8 cellular contexts compared by ENCODE assay signal in the genomic region with DNA sequence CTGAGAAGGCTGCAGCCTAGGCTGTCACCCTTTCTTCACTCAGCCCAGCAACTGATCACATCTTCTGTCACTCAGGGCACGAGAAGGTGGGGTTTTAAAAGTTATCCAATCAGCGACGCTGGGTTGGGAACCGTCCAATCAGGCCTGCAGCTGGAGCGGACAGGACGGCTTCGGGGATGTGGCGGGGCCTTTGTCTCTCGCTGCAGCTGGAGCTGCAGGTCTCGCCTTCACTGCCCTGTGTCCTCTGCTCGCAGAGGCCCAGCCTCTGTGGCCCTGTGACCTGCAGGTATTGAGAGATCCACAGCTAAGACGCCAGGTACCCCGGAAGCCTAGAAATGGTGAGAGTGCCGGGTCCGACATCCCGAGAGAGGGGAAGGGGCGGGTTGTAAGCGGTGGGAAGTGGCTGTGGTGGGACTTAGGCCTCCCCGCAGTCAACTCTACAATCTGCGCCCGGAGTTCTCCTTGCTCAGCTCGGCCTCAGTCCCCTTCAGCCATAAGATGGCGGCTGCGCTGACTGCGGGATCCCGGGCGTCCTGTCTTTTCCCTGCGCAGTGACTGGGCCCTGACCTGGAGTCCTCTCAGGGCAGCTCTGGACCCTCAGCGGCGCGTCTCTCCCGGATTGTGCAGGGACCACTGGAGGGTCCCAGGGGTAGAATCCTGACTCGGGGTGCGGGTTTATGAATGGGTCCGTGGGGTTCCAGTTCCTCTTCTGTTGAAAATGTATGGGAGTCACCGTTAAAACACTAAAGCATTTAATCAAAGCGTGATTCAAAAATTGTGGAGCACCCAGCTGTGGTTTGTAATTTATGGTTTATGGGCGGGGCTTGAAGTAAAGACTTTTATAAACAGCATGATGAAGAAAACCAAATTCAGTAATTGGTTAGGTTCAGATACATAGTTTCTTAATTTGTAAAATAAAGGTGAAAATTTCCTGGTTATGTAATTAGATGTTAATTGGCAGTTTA. TPM values are rescaled to one million over a fixed set of nuclear protein-coding genes. Genes with fewer than 3 reads are reported as not detected.
DNase-seq lines count a peak whose midpoint lies in the region; ATAC-seq, FAIRE-seq and TF ChIP-seq lines count a peak whose summit lies in the region.

A gene (plus strand): TSS at position 193 of the 965 bp plus-strand sequence. CDS start 16,066 bp downstream, outside the sequence.

- TF ChIP-seq EP300 in HepG2 (IDR thresholded peaks at IDR 0.05; ENCODE audit: low read depth in 2 of 2, low read length in 2 of 2) (no peak), HepG2 (CRISPR knock-in tag; IDR thresholded peaks at IDR 0.05; ENCODE audit: borderline replicate concordance) (no peak)

- H3K27ac Mint-ChIP-seq in activated CD4-positive, alpha-beta T cell treated with anti-CD3 and anti-CD28 coated beads, Interleukin-2, amount 10 ng/mL, durations not matched to agents 24 days and 14 days, result peak within 1 kb of the TSS; percentile 99

- TF ChIP-seq POLR2A in HepG2 (IDR thresholded peaks at IDR 0.05; ENCODE audit: insufficient read depth in 1 of 2, low read depth in 2 of 2, low read length in 2 of 2), result peak; percentile 90 to 98

- H3K4me3 ChIP-seq in A673 (ENCODE audit: low read depth, low read length, poor library complexity, severe bottlenecking), result peak within 1 kb of the TSS; percentile 67
- H3K4me3 ChIP-seq in HepG2 (replicated peaks in 1 of 3; ENCODE audit: insufficient read depth in 1 of 3, low read depth in 2 of 3, low read length in 3 of 3), result peak within 1 kb of the TSS; percentile 90 to 95 (median 93)

- intact Hi-C loops in A673 (cut with micrococcal nuclease; ENCODE audit: unreplicated experiment), result no loop called here
- intact Hi-C loops in activated CD4-positive, alpha-beta T cell treated with anti-CD3 and anti-CD28 coated beads, Interleukin-2, amount 10 ng/mL, durations not matched to agents 24 days and 14 days (cut with micrococcal nuclease), result loop anchor here (1.0 to 5.0 kb wide), 3 partner anchors 59 to 425 kb away; a partner anchor contains a TSS
- intact Hi-C loops in HepG2 (cut with micrococcal nuclease; ENCODE audit: unreplicated experiment), result no loop called here

- peak within 1 kb of the TSS; percentile 96 for H3K4me3 Mint-ChIP-seq in activated CD4-positive, alpha-beta T cell treated with anti-CD3 and anti-CD28 coated beads, Interleukin-2, amount 10 ng/mL, durations not matched to agents 24 days and 14 days

- in situ Hi-C loops in HepG2 (cut with HindIII; ENCODE audit: extremely low pct_ligation_motif_present, low pct_unique_long_range_greater_than_20kb), result no loop called here

- no peak within 1 kb of the TSS for H2AFZ ChIP-seq in HepG2 (ENCODE audit: low read length)

- POLR2A ChIA-PET in A673 (lab: Charles Lee; ENCODE audit: low non-redundant PET), result no interaction called here
- POLR2A ChIA-PET in HepG2 (lab: Yijun Ruan, JAX), result interaction anchor here (0.6 to 1.8 kb wide), 6 partner anchors 10 to 306 kb away, joined by 3 to 10 read pairs (median 5); a partner anchor contains a TSS

- H3K36me3 ChIP-seq in A673 (ENCODE audit: insufficient read depth, low read length, poor library complexity, severe bottlenecking) (peaks cover 13% of the 10 kb centered on the region), HepG2 (replicated peaks in 1 of 2; ENCODE audit: control insufficient read depth in 1 of 2, insufficient read depth in 2 of 2, low read length in 2 of 2) (peaks cover 0 to 4% of the 10 kb centered on the region in 2 experiments; a peak in 1 of 5 replicates)

- TF ChIP-seq CTCF in A673 (conservative IDR thresholded peaks at IDR 0.05; ENCODE audit: low read depth, low read length) (no peak), HepG2 (CRISPR knock-in tag; IDR thresholded peaks at IDR 0.05) (no peak)

- H4K20me1 ChIP-seq in HepG2 (ENCODE audit: insufficient read depth, low read length), result no peaks in the 10 kb centered on the region

- DNase-seq in A673 (ENCODE audit: low spot score) (peak; percentile 92), NCI-H460 (ENCODE audit: extremely low read depth, low read depth) (peak; percentile 91), dermis blood vessel endothelial cell (peak; percentile 93), HepG2 (ENCODE audit: low spot score) (peak; percentile 97)
- DNase-seq in activated CD4-positive, alpha-beta T cell treated with anti-CD3 and anti-CD28 coated beads, Interleukin-2, amount 10 ng/mL, durations not matched to agents 24 days and 14 days, result peak; percentile 96
- DNase-seq in stimulated activated CD4-positive, alpha-beta T cell treated with anti-CD3 and anti-CD28 coated beads, Interleukin-2, amount 100 ng/mL, for 48 hours, result peak; percentile 58 to 73

- peak within 1 kb of the TSS; percentile 82 for H3K9ac ChIP-seq in HepG2 (ENCODE audit: insufficient read depth, low read depth, low read length)

- TF ChIP-seq RAD21 in HepG2 (CRISPR knock-in tag; IDR thresholded peaks at IDR 0.05), result no peak

- peaks cover 26% of the 10 kb centered on the region for H3K4me1 Mint-ChIP-seq in activated CD4-positive, alpha-beta T cell treated with anti-CD3 and anti-CD28 coated beads, Interleukin-2, amount 10 ng/mL, durations not matched to agents 24 days and 14 days

- H3K27ac ChIP-seq in A673 (ENCODE audit: low read depth, low read length, poor library complexity, severe bottlenecking) (peak within 1 kb of the TSS; percentile 85), HepG2 (ENCODE audit: extremely low read length, insufficient read depth, low read length) (peak within 1 kb of the TSS; percentile 87)

- no TSS peak for BruUV-seq in A673 (replicated peaks; lab: Mats Ljungman, UMichigan)
- no TSS peak for BruUV-seq in HepG2 (replicated peaks; lab: Mats Ljungman, UMichigan)

- peaks cover 13% of the 10 kb centered on the region for H3K79me2 ChIP-seq in HepG2 (ENCODE audit: insufficient read depth, low read length)

- H3K9me3 ChIP-seq in A673 (ENCODE audit: low read depth, low read length, poor library complexity, severe bottlenecking) (no peaks in the 10 kb centered on the region), HepG2 (ENCODE audit: low read length) (no peaks in the 10 kb centered on the region)

- peak within 1 kb of the TSS; percentile 73 for H3K4me2 ChIP-seq in HepG2 (ENCODE audit: low read depth, low read length)

- no peaks in the 10 kb centered on the region for H3K27me3 Mint-ChIP-seq in activated CD4-positive, alpha-beta T cell treated with anti-CD3 and anti-CD28 coated beads, Interleukin-2, amount 10 ng/mL, durations not matched to agents 24 days and 14 days

- H3K4me1 ChIP-seq in A673 (ENCODE audit: insufficient read depth, low read length, poor library complexity, severe bottlenecking) (peaks cover 14% of the 10 kb centered on the region), HepG2 (ENCODE audit: insufficient read depth, low read length) (peaks cover 31% of the 10 kb centered on the region)

- H3K36me3 Mint-ChIP-seq in activated CD4-positive, alpha-beta T cell treated with anti-CD3 and anti-CD28 coated beads, Interleukin-2, amount 10 ng/mL, durations not matched to agents 24 days and 14 days (ENCODE audit: low read depth), result peaks cover 42% of the 10 kb centered on the region

- peak; percentile 98 for ATAC-seq in GM18870 (IDR thresholded peaks at IDR 0.05; ENCODE audit: unreplicated experiment)
- ATAC-seq in HG03135 (IDR thresholded peaks at IDR 0.05; ENCODE audit: unreplicated experiment), result peak; percentile 91
- peak; percentile 99 for ATAC-seq in HepG2

- H3K9me3 Mint-ChIP-seq in activated CD4-positive, alpha-beta T cell treated with anti-CD3 and anti-CD28 coated beads, Interleukin-2, amount 10 ng/mL, durations not matched to agents 24 days and 14 days, result peaks cover 4% of the 10 kb centered on the region

- peak; percentile 96 for FAIRE-seq in HepG2 (lab: Jason Lieb, UNC)

- CTCF ChIA-PET in A673 (lab: Charles Lee), result no interaction called here
- CTCF ChIA-PET in HepG2 (lab: Yijun Ruan, JAX; ENCODE audit: low intra/inter-chr PET ratio, low total read pairs), result no interaction called here

- 2% methylated on average over 11 of the region's 38 CpGs for WGBS in HepG2 (ENCODE audit: low lambda C conversion rate)

- H3K27me3 ChIP-seq in A673 (replicated peaks; ENCODE audit: insufficient read depth, low read depth, low read length, poor library complexity) (no peaks in the 10 kb centered on the region), HepG2 (ENCODE audit: control insufficient read depth in 1 of 2, insufficient read depth in 2 of 2, low read length in 2 of 2) (no peaks in the 10 kb centered on the region; a peak in 1 of 5 replicates)

TF ChIP-seq in HepG2, 621 proteins besides CTCF, POLR2A, EP300 and RAD21 (continues in another document):
- TF ChIP-seq ZFP90 (CRISPR knock-in tag; IDR thresholded peaks at IDR 0.05; ENCODE audit: borderline replicate concordance) (no peak), SP2 (CRISPR knock-in tag; IDR thresholded peaks at IDR 0.05) (peak; percentile 89)

RNA-seq across cellular contexts. Expression of the gene that starts here (rescaled TPM):
- total RNA-seq in A673 (2021) (21.3 and 25.0 TPM in 2 replicates), dermis blood vessel endothelial cell (10.7 and 13.6 TPM in 2 replicates), HepG2 (2016; rRNA removed; fragmentation: Illumina TruSeq; extraction: Trizol) (27.8 and 36.6 TPM in 2 replicates)
- 14.9 and 15.5 TPM in 2 replicates for total RNA-seq in NCI-H460 (2014; rRNA removed; shearing (Covaris generic))
- polyA plus RNA-seq in NCI-H460 (2014; cell fraction: nucleus; rRNA removed), result 10.7 and 13.8 TPM in 2 replicates
- total RNA-seq in activated CD4-positive, alpha-beta T cell treated with anti-CD3 and anti-CD28 coated beads, Interleukin-2, amount 10 ng/mL, durations not matched to agents 24 days and 14 days, result 18.8 and 20.4 TPM in 2 replicates
- 8.7 and 10.5 TPM in 2 replicates for total RNA-seq in HepG2 (2016; cell fraction: cytosol; rRNA removed; fragmentation: Illumina TruSeq; extraction: Trizol; ENCODE audit: low read depth)
- total RNA-seq in HepG2 (2016; cell fraction: insoluble cytoplasmic fraction; rRNA removed; fragmentation: Illumina TruSeq; extraction: Trizol), result 25.9 and 38.0 TPM in 2 replicates
- 20.1 and 22.1 TPM in 2 replicates for total RNA-seq in HepG2 (2016; cell fraction: membrane; rRNA removed; fragmentation: Illumina TruSeq; extraction: Trizol)
- 22.1 and 30.3 TPM in 2 replicates for total RNA-seq in HepG2 (2016; cell fraction: nucleus; rRNA removed; fragmentation: Illumina TruSeq; extraction: Trizol)
- polyA plus RNA-seq in HepG2 (2011; rRNA removed), result 3.5 and 6.7 TPM in 2 replicates
- 2.2 and 2.5 TPM in 2 replicates for polyA plus RNA-seq in HepG2 (2011; cell fraction: cytosol; rRNA removed)
- 3.4 and 4.2 TPM in 2 replicates for polyA plus RNA-seq in HepG2 (2011; cell fraction: nucleus; rRNA removed)
- polyA plus RNA-seq in HepG2 (2012), result 2.4 and 5.2 TPM in 2 replicates
- polyA plus RNA-seq in HepG2 (2016; cell fraction: cytosol; fragmentation: Illumina TruSeq; extraction: Trizol; ENCODE audit: low read depth), result 6.2 and 7.2 TPM in 2 replicates
- polyA plus RNA-seq in HepG2 (2016; cell fraction: insoluble cytoplasmic fraction; fragmentation: Illumina TruSeq; extraction: Trizol; ENCODE audit: low read depth), result 13.5 and 15.8 TPM in 2 replicates
- polyA plus RNA-seq in HepG2 (2016; cell fraction: membrane; fragmentation: Illumina TruSeq; extraction: Trizol; ENCODE audit: low read depth), result 8.7 and 9.6 TPM in 2 replicates
- polyA plus RNA-seq in HepG2 (2016; cell fraction: nucleus; fragmentation: Illumina TruSeq; extraction: Trizol; ENCODE audit: insufficient read depth, low read depth), result 22.5 and 23.4 TPM in 2 replicates
- 8.0 and 15.9 TPM in 2 replicates for polyA minus RNA-seq in HepG2 (2011; rRNA and poly(A)+ RNA removed; ENCODE audit: low replicate concordance)
- 5.8 and 7.2 TPM in 2 replicates for polyA minus RNA-seq in HepG2 (2011; cell fraction: cytosol; rRNA and poly(A)+ RNA removed)
- polyA minus RNA-seq in HepG2 (2011; cell fraction: nucleus; rRNA and poly(A)+ RNA removed), result 13.4 and 14.5 TPM in 2 replicates

Comparison
In these comparisons a context has a peak if more than half of its experiments do, and no peak if none do; other contexts are left out.
1. Peak in every context shown above with its lines: DNase-seq, ATAC-seq, H3K4me3 ChIP-seq and H3K27ac ChIP-seq.